8 cellular contexts compared by ENCODE assay signal in genomic region chr17:79393358-79394038, GRCh38.
DNase-seq lines count a peak whose midpoint lies in the region; ATAC-seq and TF ChIP-seq lines count a peak whose summit lies in the region.

No MANE protein-coding gene starts in this region.

- no peak for ATAC-seq in GM18870 (IDR thresholded peaks at IDR 0.05; ENCODE audit: unreplicated experiment)

- H3K36me3 Mint-ChIP-seq in activated naive CD4-positive, alpha-beta T cell treated with anti-CD3 and anti-CD28 coated beads for 36 hours (ENCODE audit: low read depth): no peaks in the 10 kb centered on the region
- no peaks in the 10 kb centered on the region for H3K36me3 Mint-ChIP-seq in osteocyte (ENCODE audit: unreplicated experiment)

- H3K27ac Mint-ChIP-seq in activated naive CD4-positive, alpha-beta T cell treated with anti-CD3 and anti-CD28 coated beads for 36 hours: no peak overlapping the region
- H3K27ac Mint-ChIP-seq in osteocyte (ENCODE audit: unreplicated experiment): no peak overlapping the region

- H3K4me3 ChIP-seq in MG63: no peak overlapping the region
- no peak overlapping the region for H3K4me3 ChIP-seq in transverse colon

- peaks cover 5% of the 10 kb centered on the region; the same call in 1 of the 2 replicates for H3K9me3 ChIP-seq in MG63
- no peaks in the 10 kb centered on the region for H3K9me3 ChIP-seq in transverse colon

- no peak overlapping the region for H3K4me3 Mint-ChIP-seq in activated naive CD4-positive, alpha-beta T cell treated with anti-CD3 and anti-CD28 coated beads for 36 hours
- H3K4me3 Mint-ChIP-seq in osteocyte (ENCODE audit: unreplicated experiment): no peak overlapping the region

- peak; percentile 90 for DNase-seq in ELF-1 (ENCODE audit: low read depth, low spot score)
- DNase-seq in MG63: peak; percentile 66
- DNase-seq in SK-MEL-5 (ENCODE audit: low read depth, low spot score): peak; percentile 95
- peak; percentile 80 for DNase-seq in activated naive CD4-positive, alpha-beta T cell treated with anti-CD3 and anti-CD28 coated beads for 36 hours
- peak; percentile 81 for DNase-seq in germinal center (ENCODE audit: low spot score)
- peak; percentile 95 for DNase-seq in osteocyte (ENCODE audit: extremely low spot score, unreplicated experiment)
- peak; percentile 80 for DNase-seq in transverse colon

- WGBS in transverse colon (ENCODE audit: low coverage in 1 of 2), 2 donors: 48% methylated on average over 29 of the region's 30 CpGs; no CpG with 5 or more reads in 1 of the 2 donors

- CTCF ChIA-PET in activated naive CD4-positive, alpha-beta T cell treated with anti-CD3 and anti-CD28 coated beads for 36 hours (lab: Charles Lee): interaction anchor here (0.5 to 4.4 kb wide), 20 partner anchors 8 to 449 kb away, joined by 3 to 61 read pairs (median 4); no protein-coding TSS in a partner anchor

- H3K4me1 ChIP-seq in transverse colon: no peaks in the 10 kb centered on the region

- TF ChIP-seq POLR2A in transverse colon (IDR thresholded peaks at IDR 0.05): no peak

- peaks cover 48% of the 10 kb centered on the region for H3K27me3 Mint-ChIP-seq in activated naive CD4-positive, alpha-beta T cell treated with anti-CD3 and anti-CD28 coated beads for 36 hours (ENCODE audit: low read depth)
- peaks cover 61% of the 10 kb centered on the region for H3K27me3 Mint-ChIP-seq in osteocyte (ENCODE audit: unreplicated experiment)

- peaks cover 3% of the 10 kb centered on the region for H3K4me1 Mint-ChIP-seq in activated naive CD4-positive, alpha-beta T cell treated with anti-CD3 and anti-CD28 coated beads for 36 hours (ENCODE audit: low read depth)
- H3K4me1 Mint-ChIP-seq in osteocyte (ENCODE audit: unreplicated experiment): no peaks in the 10 kb centered on the region

- in situ Hi-C loops in SK-MEL-5 (cut with HindIII; ENCODE audit: low pct_unique_long_range_greater_than_20kb, low sequenced_read_pairs) (loop anchor here (10.0 kb wide), 1 partner anchor 349 kb away; no protein-coding TSS in a partner anchor), transverse colon (cut with MboI; ENCODE audit: low pct_ligation_motif_present in 1 of 4, low pct_unique_long_range_greater_than_20kb in 1 of 4, low sequenced_read_pairs in 3 of 4) (loop anchor here (10.0 to 25.0 kb wide), 3 partner anchors 281 to 339 kb away; partner anchors contain the start of gene ENGASE (in 2 of the 4))

- TF ChIP-seq CTCF in osteocyte (IDR thresholded peaks at IDR 0.05) (peak; percentile 95), transverse colon (IDR thresholded peaks at IDR 0.05) (peak; percentile 75 to 92 (median 87))

- H3K27me3 ChIP-seq in MG63: peaks cover 93% of the 10 kb centered on the region
- H3K27me3 ChIP-seq in transverse colon: peaks cover 50% of the 10 kb centered on the region

- H3K27ac ChIP-seq in transverse colon: no peak overlapping the region

- intact Hi-C loops in activated naive CD4-positive, alpha-beta T cell treated with anti-CD3 and anti-CD28 coated beads for 36 hours (cut with micrococcal nuclease): loop anchor here (1.0 to 2.0 kb wide), 2 partner anchors 207 to 328 kb away; no protein-coding TSS in a partner anchor
- intact Hi-C loops in transverse colon (cut with DNase I; ENCODE audit: low total_unique reads): loop anchor here (5.0 to 10.0 kb wide), 2 partner anchors 306 to 311 kb away; no protein-coding TSS in a partner anchor

- H3K9me3 Mint-ChIP-seq in activated naive CD4-positive, alpha-beta T cell treated with anti-CD3 and anti-CD28 coated beads for 36 hours: no peaks in the 10 kb centered on the region
- no peaks in the 10 kb centered on the region for H3K9me3 Mint-ChIP-seq in osteocyte (ENCODE audit: unreplicated experiment)

- no peak for TF ChIP-seq EP300 in transverse colon (IDR thresholded peaks at IDR 0.05; ENCODE audit: low read depth)

- no peaks in the 10 kb centered on the region for H3K36me3 ChIP-seq in MG63
- no peaks in the 10 kb centered on the region for H3K36me3 ChIP-seq in transverse colon
